Comparison of ENCODE assay signal across 8 cellular contexts in the genomic region with DNA sequence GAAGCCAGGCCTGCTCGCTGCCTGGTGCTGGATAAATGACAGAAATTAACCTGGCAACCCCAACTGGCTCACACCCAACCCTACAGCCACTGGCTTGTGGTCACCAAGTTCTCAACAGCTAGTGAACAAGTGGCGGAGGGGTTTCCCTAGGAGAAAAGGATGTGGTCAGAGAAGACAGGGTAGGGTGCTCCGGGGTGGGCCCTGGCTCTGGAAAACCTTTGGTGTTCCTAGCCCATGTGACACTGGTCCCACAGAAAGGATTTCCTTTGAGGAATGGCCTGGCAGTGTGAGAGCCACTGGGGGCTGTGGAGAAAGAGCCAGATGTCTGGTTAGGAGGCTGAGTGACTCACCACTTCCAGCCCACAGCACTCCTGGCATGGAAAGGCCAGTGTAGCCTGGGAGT. TPM values are rescaled to one million over a fixed set of nuclear protein-coding genes. Genes with fewer than 3 reads are reported as not detected.
DNase-seq lines count a peak whose midpoint lies in the region; FAIRE-seq and TF ChIP-seq lines count a peak whose summit lies in the region.

No MANE protein-coding gene starts in this region.

- H3K27ac ChIP-seq in coronary artery (peak overlapping the region; percentile 12 to 76), ovary (no peak overlapping the region), OCI-LY7 (ENCODE audit: low read depth, low read length, poor library complexity, severe bottlenecking) (no peak overlapping the region)

- no peak for TF ChIP-seq EP300 in ovary (IDR thresholded peaks at IDR 0.05)

- H3K27me3 ChIP-seq in ovary: no peaks in the 10 kb centered on the region

- H3K4me2 ChIP-seq in OCI-LY7 (ENCODE audit: low read length): no peak overlapping the region

- no peak overlapping the region for H2AFZ ChIP-seq in OCI-LY7 (ENCODE audit: low read length)

- 59 to 79% (median 75%) methylated on average over 3 of the region's 3 CpGs for WGBS in ovary, 3 donors

- TF ChIP-seq POLR2A in ovary (IDR thresholded peaks at IDR 0.05): peak; percentile 9

- CTCF ChIA-PET in OCI-LY7 (lab: Charles Lee; ENCODE audit: unreplicated experiment): no interaction called here

- H3K4me3 ChIP-seq in coronary artery (peak overlapping the region; percentile 17), ovary (no peak overlapping the region), OCI-LY7 (ENCODE audit: low read depth, low read length, poor library complexity, severe bottlenecking) (no peak overlapping the region)

- intact Hi-C loops in ovary (cut with DNase I) (no loop called here), OCI-LY7 (cut with micrococcal nuclease; ENCODE audit: unreplicated experiment) (no loop called here)

- no peaks in the 10 kb centered on the region for H3K9me2 ChIP-seq in OCI-LY7 (ENCODE audit: insufficient read depth, low read length)

- TF ChIP-seq CTCF in coronary artery (IDR thresholded peaks at IDR 0.05) (no peak), ovary (IDR thresholded peaks at IDR 0.05) (no peak), OCI-LY7 (conservative IDR thresholded peaks at IDR 0.05; ENCODE audit: low read length) (no peak)

- POLR2A ChIA-PET in OCI-LY7 (lab: Charles Lee): interaction anchor here (0.9 to 1.0 kb wide), 2 partner anchors 9 to 14 kb away, joined by 3 to 4 read pairs; no protein-coding TSS in a partner anchor

- H4K20me1 ChIP-seq in OCI-LY7 (ENCODE audit: insufficient read depth, low read length): no peaks in the 10 kb centered on the region

- H3K4me1 ChIP-seq in ovary (ENCODE audit: insufficient read depth) (peaks cover 8% of the 10 kb centered on the region), OCI-LY7 (ENCODE audit: insufficient read depth, low read length, poor library complexity, severe bottlenecking) (peaks cover 17% of the 10 kb centered on the region)

- no peaks in the 10 kb centered on the region for H3K79me2 ChIP-seq in OCI-LY7 (ENCODE audit: insufficient read depth, low read depth, low read length)

- no peaks in the 10 kb centered on the region for H3K9me3 ChIP-seq in ovary
- no peaks in the 10 kb centered on the region for H3K9me3 ChIP-seq in OCI-LY7 (ENCODE audit: low read length)

- BruUV-seq in OCI-LY7 (replicated peaks; lab: Mats Ljungman, UMichigan): no TSS peak

- peak; percentile 90 for FAIRE-seq in GM18507 (lab: Jason Lieb, UNC)

- DNase-seq in GM18507 (ENCODE audit: extremely low spot score, insufficient read length, low read depth) (no peak), NCI-H2196 (lab: John Stamatoyannopoulos, UW; ENCODE audit: unreplicated experiment) (peak; percentile 55), coronary artery (ENCODE audit: low spot score) (no peak), ovary (peak in 1 of 5 donors; percentile 38), OCI-LY7 (ENCODE audit: low spot score) (no peak), NCI-H1694 treated with DMSO at 0.1 percent for 48 hours (lab: John Stamatoyannopoulos, UW) (no peak)
- DNase-seq in activated CD4-positive, CD25-positive, alpha-beta regulatory T cell (lab: John Stamatoyannopoulos, UW): no peak
- DNase-seq in activated CD4-positive, alpha-beta T cell treated with anti-CD3 and anti-CD28 coated beads, Interleukin-2, amount 50 U/mL, for 1 hour: no peak

- no peaks in the 10 kb centered on the region for H3K36me3 ChIP-seq in ovary
- H3K36me3 ChIP-seq in OCI-LY7 (ENCODE audit: insufficient read depth, low read length): no peaks in the 10 kb centered on the region; the same call in 1 of the 2 replicates

RNA-seq across cellular contexts. Expression of a gene that starts 8.7 kb away (rescaled TPM):
- total RNA-seq in ovary (10 to 100 TPM in 5 of 7 donors, 1 to 10 TPM in 2; 6.4 to 26.0 (median 14.9) TPM), OCI-LY7 (2022) (4.1 and 4.5 TPM in 2 replicates)
- 1 to 10 TPM; 3.7 to 5.1 TPM for polyA plus RNA-seq in ovary
- total RNA-seq in OCI-LY7 (2014; rRNA removed; shearing (Covaris generic)): 0.26 and 0.60 TPM in 2 replicates

RNA-seq across cellular contexts. Expression of a gene that starts 27.1 kb away (rescaled TPM):
- 10 to 100 TPM; 38.0 to 49.2 (median 41.7) TPM for total RNA-seq in ovary
- polyA plus RNA-seq in ovary: 100 to 1,000 TPM in 1 of 2 donors, 10 to 100 TPM in 1; 52.6 to 105 TPM
- total RNA-seq in OCI-LY7 (2014; rRNA removed; shearing (Covaris generic)): 59.6 and 68.2 TPM in 2 replicates
- total RNA-seq in OCI-LY7 (2022): 78.4 and 82.6 TPM in 2 replicates

Comparison
In these comparisons a context has a peak if more than half of its experiments do, and no peak if none do; other contexts are left out.
1. H3K27ac ChIP-seq: peak in coronary artery (2 of 2); none in ovary (0 of 2) and OCI-LY7 (single experiment).